Comparison of ENCODE assay signal across 1 cellular context in the genomic region with DNA sequence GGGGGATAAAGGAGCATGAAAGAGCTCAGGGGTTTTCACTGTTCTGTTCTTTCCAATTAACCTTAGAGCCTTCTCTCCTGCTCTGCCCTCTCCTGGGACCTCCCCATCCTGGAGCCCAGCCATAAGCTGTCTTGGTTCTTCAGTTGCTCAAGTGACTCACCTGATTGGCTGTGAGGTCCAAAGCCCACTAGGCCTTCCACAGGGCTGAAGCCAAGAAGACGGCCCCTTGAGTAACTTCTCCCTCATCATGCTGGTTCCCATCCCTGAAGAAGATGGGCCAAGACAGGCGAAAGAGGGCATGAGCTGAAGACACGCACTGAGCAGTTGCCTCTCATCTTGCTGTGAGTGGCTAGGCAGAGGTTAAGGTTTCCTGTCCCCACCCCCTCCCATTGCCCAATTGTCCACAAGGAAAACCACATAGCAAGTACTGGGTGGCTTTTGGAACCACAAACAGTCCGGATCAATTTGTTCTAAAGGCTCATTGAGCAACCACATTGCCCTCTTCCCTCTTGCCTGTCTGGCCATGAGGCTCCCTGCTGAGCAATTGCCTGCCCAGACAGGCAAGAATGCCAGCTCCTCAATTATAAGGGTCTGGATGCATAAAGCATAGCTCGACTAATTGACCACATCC.
TF ChIP-seq lines count a peak whose summit lies in the region.

No MANE protein-coding gene starts in this region.

TF ChIP-seq in HepG2, 621 proteins besides CTCF, POLR2A, EP300 and RAD21 (continued from another document and continues in another):
- TF ChIP-seq, protein P1, sequence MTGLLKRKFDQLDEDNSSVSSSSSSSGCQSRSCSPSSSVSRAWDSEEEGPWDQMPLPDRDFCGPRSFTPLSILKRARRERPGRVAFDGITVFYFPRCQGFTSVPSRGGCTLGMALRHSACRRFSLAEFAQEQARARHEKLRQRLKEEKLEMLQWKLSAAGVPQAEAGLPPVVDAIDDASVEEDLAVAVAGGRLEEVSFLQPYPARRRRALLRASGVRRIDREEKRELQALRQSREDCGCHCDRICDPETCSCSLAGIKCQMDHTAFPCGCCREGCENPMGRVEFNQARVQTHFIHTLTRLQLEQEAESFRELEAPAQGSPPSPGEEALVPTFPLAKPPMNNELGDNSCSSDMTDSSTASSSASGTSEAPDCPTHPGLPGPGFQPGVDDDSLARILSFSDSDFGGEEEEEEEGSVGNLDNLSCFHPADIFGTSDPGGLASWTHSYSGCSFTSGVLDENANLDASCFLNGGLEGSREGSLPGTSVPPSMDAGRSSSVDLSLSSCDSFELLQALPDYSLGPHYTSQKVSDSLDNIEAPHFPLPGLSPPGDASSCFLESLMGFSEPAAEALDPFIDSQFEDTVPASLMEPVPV (CRISPR knock-in tag; IDR thresholded peaks at IDR 0.05): no peak
- TF ChIP-seq ZBTB1 (CRISPR knock-in tag; IDR thresholded peaks at IDR 0.05; ENCODE audit: borderline replicate concordance) (no peak), MEIS2 (CRISPR knock-in tag; IDR thresholded peaks at IDR 0.05) (no peak; the same call in 1 of the 2 replicates), ZNF563 (CRISPR knock-in tag; IDR thresholded peaks at IDR 0.05) (peak; percentile 85), PLSCR1 (CRISPR knock-in tag; IDR thresholded peaks at IDR 0.05; ENCODE audit: borderline replicate concordance) (no peak), HNF1A (IDR thresholded peaks at IDR 0.05; ENCODE audit: low read depth) (peak; percentile 76), HNF1A (CRISPR knock-in tag; IDR thresholded peaks at IDR 0.05; ENCODE audit: borderline replicate concordance) (peak; percentile 85), ELF1 (CRISPR knock-in tag; IDR thresholded peaks at IDR 0.05) (0 out of 2 replicates have a peak, but pooled peaks have one; percentile 24), RFXANK (CRISPR knock-in tag; IDR thresholded peaks at IDR 0.05) (no peak), ELF4 (CRISPR knock-in tag; IDR thresholded peaks at IDR 0.05; ENCODE audit: borderline replicate concordance) (no peak), SNAI1 (CRISPR knock-in tag; IDR thresholded peaks at IDR 0.05; ENCODE audit: borderline replicate concordance) (no peak), ESRRA (CRISPR knock-in tag; IDR thresholded peaks at IDR 0.05; ENCODE audit: low read depth) (no peak; the same call in 1 of the 2 replicates)
- TF ChIP-seq, protein P2, sequence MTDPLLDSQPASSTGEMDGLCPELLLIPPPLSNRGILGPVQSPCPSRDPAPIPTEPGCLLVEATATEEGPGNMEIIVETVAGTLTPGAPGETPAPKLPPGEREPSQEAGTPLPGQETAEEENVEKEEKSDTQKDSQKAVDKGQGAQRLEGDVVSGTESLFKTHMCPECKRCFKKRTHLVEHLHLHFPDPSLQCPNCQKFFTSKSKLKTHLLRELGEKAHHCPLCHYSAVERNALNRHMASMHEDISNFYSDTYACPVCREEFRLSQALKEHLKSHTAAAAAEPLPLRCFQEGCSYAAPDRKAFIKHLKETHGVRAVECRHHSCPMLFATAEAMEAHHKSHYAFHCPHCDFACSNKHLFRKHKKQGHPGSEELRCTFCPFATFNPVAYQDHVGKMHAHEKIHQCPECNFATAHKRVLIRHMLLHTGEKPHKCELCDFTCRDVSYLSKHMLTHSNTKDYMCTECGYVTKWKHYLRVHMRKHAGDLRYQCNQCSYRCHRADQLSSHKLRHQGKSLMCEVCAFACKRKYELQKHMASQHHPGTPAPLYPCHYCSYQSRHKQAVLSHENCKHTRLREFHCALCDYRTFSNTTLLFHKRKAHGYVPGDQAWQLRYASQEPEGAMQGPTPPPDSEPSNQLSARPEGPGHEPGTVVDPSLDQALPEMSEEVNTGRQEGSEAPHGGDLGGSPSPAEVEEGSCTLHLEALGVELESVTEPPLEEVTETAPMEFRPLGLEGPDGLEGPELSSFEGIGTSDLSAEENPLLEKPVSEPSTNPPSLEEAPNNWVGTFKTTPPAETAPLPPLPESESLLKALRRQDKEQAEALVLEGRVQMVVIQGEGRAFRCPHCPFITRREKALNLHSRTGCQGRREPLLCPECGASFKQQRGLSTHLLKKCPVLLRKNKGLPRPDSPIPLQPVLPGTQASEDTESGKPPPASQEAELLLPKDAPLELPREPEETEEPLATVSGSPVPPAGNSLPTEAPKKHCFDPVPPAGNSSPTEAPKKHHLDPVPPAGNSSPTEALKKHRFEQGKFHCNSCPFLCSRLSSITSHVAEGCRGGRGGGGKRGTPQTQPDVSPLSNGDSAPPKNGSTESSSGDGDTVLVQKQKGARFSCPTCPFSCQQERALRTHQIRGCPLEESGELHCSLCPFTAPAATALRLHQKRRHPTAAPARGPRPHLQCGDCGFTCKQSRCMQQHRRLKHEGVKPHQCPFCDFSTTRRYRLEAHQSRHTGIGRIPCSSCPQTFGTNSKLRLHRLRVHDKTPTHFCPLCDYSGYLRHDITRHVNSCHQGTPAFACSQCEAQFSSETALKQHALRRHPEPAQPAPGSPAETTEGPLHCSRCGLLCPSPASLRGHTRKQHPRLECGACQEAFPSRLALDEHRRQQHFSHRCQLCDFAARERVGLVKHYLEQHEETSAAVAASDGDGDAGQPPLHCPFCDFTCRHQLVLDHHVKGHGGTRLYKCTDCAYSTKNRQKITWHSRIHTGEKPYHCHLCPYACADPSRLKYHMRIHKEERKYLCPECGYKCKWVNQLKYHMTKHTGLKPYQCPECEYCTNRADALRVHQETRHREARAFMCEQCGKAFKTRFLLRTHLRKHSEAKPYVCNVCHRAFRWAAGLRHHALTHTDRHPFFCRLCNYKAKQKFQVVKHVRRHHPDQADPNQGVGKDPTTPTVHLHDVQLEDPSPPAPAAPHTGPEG (CRISPR knock-in tag; IDR thresholded peaks at IDR 0.05): no peak
- TF ChIP-seq, protein P3, sequence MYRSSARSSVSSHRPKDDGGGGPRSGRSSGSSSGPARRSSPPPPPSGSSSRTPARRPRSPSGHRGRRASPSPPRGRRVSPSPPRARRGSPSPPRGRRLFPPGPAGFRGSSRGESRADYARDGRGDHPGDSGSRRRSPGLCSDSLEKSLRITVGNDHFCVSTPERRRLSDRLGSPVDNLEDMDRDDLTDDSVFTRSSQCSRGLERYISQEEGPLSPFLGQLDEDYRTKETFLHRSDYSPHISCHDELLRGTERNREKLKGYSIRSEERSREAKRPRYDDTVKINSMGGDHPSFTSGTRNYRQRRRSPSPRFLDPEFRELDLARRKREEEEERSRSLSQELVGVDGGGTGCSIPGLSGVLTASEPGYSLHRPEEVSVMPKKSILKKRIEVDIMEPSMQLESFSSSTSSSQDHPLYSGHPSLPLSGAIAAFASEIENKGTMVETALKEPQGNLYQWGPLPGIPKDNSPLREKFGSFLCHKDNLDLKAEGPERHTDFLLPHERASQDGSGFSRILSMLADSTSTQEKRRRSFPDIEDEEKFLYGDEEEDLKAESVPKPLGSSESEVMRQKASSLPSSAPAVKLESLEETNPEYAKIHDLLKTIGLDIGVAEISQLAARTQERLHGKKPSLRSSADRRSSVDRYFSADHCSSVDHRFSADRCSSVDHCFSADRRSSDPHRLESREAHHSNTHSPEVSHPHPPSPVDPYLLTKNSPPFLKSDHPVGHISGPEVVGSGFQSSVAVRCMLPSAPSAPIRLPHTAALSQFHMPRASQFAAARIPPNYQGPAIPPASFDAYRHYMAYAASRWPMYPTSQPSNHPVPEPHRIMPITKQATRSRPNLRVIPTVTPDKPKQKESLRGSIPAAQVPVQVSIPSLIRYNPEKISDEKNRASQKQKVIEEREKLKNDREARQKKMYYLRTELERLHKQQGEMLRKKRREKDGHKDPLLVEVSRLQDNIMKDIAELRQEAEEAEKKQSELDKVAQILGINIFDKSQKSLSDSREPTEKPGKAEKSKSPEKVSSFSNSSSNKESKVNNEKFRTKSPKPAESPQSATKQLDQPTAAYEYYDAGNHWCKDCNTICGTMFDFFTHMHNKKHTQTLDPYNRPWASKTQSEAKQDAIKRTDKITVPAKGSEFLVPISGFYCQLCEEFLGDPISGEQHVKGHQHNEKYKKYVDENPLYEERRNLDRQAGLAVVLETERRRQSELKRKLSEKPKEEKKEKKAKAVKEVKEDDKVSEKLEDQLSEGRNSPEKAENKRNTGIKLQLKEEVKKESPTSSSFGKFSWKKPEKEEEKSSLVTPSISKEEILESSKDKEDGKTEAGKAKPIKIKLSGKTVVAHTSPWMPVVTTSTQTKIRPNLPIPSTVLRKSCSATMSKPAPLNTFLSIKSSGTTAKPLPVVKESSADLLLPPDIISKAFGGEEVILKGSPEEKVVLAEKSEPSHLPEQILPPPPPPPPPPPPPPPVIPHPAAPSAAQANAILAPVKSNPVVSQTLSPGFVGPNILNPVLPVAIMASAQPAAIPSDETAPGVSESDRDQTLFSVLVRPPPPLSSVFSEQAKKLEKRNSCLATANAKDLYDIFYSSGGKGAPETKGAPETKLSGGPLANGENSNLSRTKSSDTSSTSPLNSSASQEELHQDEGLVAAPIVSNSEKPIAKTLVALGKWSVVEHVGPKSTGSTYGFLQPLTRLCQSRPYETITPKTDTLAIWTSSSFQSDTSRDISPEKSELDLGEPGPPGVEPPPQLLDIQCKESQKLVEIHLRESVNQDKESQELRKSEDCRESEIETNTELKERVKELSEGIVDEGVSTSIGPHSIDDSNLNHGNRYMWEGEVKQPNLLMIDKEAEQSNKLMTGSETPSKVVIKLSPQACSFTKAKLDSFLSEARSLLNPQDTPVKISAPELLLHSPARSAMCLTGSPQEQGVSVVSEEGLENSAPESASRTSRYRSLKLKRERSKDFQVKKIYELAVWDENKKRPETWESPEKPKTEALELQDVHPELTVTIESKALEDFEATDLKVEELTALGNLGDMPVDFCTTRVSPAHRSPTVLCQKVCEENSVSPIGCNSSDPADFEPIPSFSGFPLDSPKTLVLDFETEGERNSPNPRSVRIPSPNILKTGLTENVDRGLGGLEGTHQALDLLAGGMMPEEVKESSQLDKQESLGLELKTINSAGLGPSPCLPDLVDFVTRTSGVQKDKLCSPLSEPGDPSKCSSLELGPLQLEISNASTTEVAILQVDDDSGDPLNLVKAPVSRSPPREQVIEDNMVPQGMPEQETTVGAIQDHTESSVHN (CRISPR knock-in tag; IDR thresholded peaks at IDR 0.05): no peak
- TF ChIP-seq, protein P4, sequence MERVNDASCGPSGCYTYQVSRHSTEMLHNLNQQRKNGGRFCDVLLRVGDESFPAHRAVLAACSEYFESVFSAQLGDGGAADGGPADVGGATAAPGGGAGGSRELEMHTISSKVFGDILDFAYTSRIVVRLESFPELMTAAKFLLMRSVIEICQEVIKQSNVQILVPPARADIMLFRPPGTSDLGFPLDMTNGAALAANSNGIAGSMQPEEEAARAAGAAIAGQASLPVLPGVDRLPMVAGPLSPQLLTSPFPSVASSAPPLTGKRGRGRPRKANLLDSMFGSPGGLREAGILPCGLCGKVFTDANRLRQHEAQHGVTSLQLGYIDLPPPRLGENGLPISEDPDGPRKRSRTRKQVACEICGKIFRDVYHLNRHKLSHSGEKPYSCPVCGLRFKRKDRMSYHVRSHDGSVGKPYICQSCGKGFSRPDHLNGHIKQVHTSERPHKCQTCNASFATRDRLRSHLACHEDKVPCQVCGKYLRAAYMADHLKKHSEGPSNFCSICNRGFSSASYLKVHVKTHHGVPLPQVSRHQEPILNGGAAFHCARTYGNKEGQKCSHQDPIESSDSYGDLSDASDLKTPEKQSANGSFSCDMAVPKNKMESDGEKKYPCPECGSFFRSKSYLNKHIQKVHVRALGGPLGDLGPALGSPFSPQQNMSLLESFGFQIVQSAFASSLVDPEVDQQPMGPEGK (CRISPR knock-in tag; IDR thresholded peaks at IDR 0.05): peak; percentile 72
